In genomic region chr16:54286067-54286329, GRCh38 we compare ENCODE assay signal across 1 cellular context.
TF ChIP-seq lines count a peak whose summit lies in the region.

No MANE protein-coding gene starts in this region.

TF ChIP-seq in HCT116, 20 proteins besides CTCF, POLR2A, EP300 and RAD21 (continued from another document):
- TF ChIP-seq, protein P1, sequence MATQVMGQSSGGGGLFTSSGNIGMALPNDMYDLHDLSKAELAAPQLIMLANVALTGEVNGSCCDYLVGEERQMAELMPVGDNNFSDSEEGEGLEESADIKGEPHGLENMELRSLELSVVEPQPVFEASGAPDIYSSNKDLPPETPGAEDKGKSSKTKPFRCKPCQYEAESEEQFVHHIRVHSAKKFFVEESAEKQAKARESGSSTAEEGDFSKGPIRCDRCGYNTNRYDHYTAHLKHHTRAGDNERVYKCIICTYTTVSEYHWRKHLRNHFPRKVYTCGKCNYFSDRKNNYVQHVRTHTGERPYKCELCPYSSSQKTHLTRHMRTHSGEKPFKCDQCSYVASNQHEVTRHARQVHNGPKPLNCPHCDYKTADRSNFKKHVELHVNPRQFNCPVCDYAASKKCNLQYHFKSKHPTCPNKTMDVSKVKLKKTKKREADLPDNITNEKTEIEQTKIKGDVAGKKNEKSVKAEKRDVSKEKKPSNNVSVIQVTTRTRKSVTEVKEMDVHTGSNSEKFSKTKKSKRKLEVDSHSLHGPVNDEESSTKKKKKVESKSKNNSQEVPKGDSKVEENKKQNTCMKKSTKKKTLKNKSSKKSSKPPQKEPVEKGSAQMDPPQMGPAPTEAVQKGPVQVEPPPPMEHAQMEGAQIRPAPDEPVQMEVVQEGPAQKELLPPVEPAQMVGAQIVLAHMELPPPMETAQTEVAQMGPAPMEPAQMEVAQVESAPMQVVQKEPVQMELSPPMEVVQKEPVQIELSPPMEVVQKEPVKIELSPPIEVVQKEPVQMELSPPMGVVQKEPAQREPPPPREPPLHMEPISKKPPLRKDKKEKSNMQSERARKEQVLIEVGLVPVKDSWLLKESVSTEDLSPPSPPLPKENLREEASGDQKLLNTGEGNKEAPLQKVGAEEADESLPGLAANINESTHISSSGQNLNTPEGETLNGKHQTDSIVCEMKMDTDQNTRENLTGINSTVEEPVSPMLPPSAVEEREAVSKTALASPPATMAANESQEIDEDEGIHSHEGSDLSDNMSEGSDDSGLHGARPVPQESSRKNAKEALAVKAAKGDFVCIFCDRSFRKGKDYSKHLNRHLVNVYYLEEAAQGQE (IDR thresholded peaks at IDR 0.05; ENCODE audit: low read depth): no peak
- TF ChIP-seq TCF7L2 (IDR thresholded peaks at IDR 0.05; ENCODE audit: borderline replicate concordance, extremely low read depth, insufficient read depth, insufficient read length) (no peak), SIN3A (IDR thresholded peaks at IDR 0.05; ENCODE audit: low read depth) (no peak), EGR1 (IDR thresholded peaks at IDR 0.05; ENCODE audit: low read depth) (no peak), SP1 (IDR thresholded peaks at IDR 0.05; ENCODE audit: low read depth) (no peak), CBX3 (IDR thresholded peaks at IDR 0.05; ENCODE audit: low read depth) (no peak), YY1 (IDR thresholded peaks at IDR 0.05; ENCODE audit: extremely low read depth, insufficient replicate concordance, low read depth, low read length) (no peak), ZNF274 (IDR thresholded peaks at IDR 0.05; ENCODE audit: low read depth, low read length) (no peak), ZFX (IDR thresholded peaks at IDR 0.05) (no peak), FOSL1 (IDR thresholded peaks at IDR 0.05; ENCODE audit: low read depth) (no peak), EZH2 (IDR thresholded peaks at IDR 0.05) (no peak), MAX (IDR thresholded peaks at IDR 0.05) (no peak)
- TF ChIP-seq, protein P2, sequence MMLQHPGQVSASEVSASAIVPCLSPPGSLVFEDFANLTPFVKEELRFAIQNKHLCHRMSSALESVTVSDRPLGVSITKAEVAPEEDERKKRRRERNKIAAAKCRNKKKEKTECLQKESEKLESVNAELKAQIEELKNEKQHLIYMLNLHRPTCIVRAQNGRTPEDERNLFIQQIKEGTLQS (IDR thresholded peaks at IDR 0.05): no peak
